8 cellular contexts compared by ENCODE assay signal in genomic region chr11:96259053-96259837, GRCh38.
A peak's percentile ranks its signal among the peaks of the same experiment; 100 is the strongest.
DNase-seq lines count a peak whose midpoint lies in the region; ATAC-seq and TF ChIP-seq lines count a peak whose summit lies in the region.

No MANE protein-coding gene starts in this region.

- H3K9me3 ChIP-seq in HCT116 (ENCODE audit: control insufficient read depth in 1 of 2, insufficient read depth in 1 of 2, low read depth in 1 of 2, low read length in 2 of 2) (no peaks in the 10 kb centered on the region), T-helper 17 cell (ENCODE audit: control insufficient read depth, low read length, poor library complexity, severe bottlenecking) (no peaks in the 10 kb centered on the region), smooth muscle cell (replicated peaks; ENCODE audit: low read depth) (no peaks in the 10 kb centered on the region)

- peaks cover 27% of the 10 kb centered on the region for H3F3A ChIP-seq in smooth muscle cell (ENCODE audit: low read depth)

- no peaks in the 10 kb centered on the region for H3K9me2 ChIP-seq in HCT116 (ENCODE audit: insufficient read depth)

- peak overlapping the region; percentile 77 for H3K4me3 Mint-ChIP-seq in T-helper 17 cell

- H3K27ac ChIP-seq in HCT116 (ENCODE audit: low read depth, low read length) (no peak overlapping the region), smooth muscle cell (ENCODE audit: low read depth) (peak overlapping the region; percentile 91)

- RAD21 ChIA-PET in HCT116 (lab: Charles Lee; ENCODE audit: low non-redundant PET in 1 of 2, low total read pairs in 2 of 2, uncharacterized antibody in 2 of 2, unreplicated experiment in 2 of 2): no interaction called here

- H3K4me1 Mint-ChIP-seq in T-helper 17 cell: peaks cover 59% of the 10 kb centered on the region

- H3K79me2 ChIP-seq in HCT116 (ENCODE audit: insufficient read depth, low read length) (no peaks in the 10 kb centered on the region), smooth muscle cell (ENCODE audit: low read depth) (peaks cover 74% of the 10 kb centered on the region)

- intact Hi-C loops in HCT116 (cut with micrococcal nuclease): no loop called here

- no peaks in the 10 kb centered on the region for H3K27me3 Mint-ChIP-seq in T-helper 17 cell

- no peak for DNase-seq in HCT116 (ENCODE audit: low read depth, low spot score)
- DNase-seq in T-helper 17 cell: no peak
- DNase-seq in foreskin fibroblast: peak; percentile 75 to 86
- no peak for DNase-seq in smooth muscle cell (lab: John Stamatoyannopoulos, UW; ENCODE audit: unreplicated experiment)
- DNase-seq in DMS114 treated with DMSO at 0.1 percent for 48 hours (lab: John Stamatoyannopoulos, UW; ENCODE audit: unreplicated experiment): no peak

- H3K9ac ChIP-seq in HCT116 (ENCODE audit: low read length) (no peak overlapping the region; the same call in 1 of the 2 replicates), smooth muscle cell (ENCODE audit: low read depth) (peak overlapping the region; percentile 11)

- H3K4me1 ChIP-seq in HCT116 (ENCODE audit: control insufficient read depth in 1 of 2, insufficient read depth in 2 of 2, low read length in 2 of 2) (peaks cover 7 to 32% of the 10 kb centered on the region in 2 experiments; a peak in 3 of 4 replicates), smooth muscle cell (ENCODE audit: low read depth) (peaks cover 48% of the 10 kb centered on the region)

- TF ChIP-seq CTCF in HCT116 (IDR thresholded peaks at IDR 0.05 in 2 of 3, conservative IDR thresholded peaks at IDR 0.05 in 1 of 3; ENCODE audit: borderline replicate concordance in 1 of 3, insufficient read depth in 1 of 3, low read depth in 2 of 3, low read length in 2 of 3) (no peak), foreskin fibroblast (IDR thresholded peaks at IDR 0.05; ENCODE audit: low read depth, low read length) (no peak), smooth muscle cell (IDR thresholded peaks at IDR 0.05; ENCODE audit: borderline replicate concordance, insufficient read depth, poor library complexity, severe bottlenecking) (no peak)

- H3K36me3 ChIP-seq in HCT116 (ENCODE audit: control insufficient read depth in 1 of 2, insufficient read depth in 2 of 2, low read length in 2 of 2): no peaks in the 10 kb centered on the region
- no peaks in the 10 kb centered on the region for H3K36me3 ChIP-seq in smooth muscle cell (ENCODE audit: low read depth)

- 0 out of 2 replicates have a peak, but pooled peaks have one; percentile 7 for TF ChIP-seq RAD21 in HCT116 (IDR thresholded peaks at IDR 0.05; ENCODE audit: low read depth)

- BruUV-seq in HCT116 (replicated peaks; lab: Mats Ljungman, UMichigan): no TSS peak

- CTCF ChIA-PET in HCT116 (lab: Charles Lee): interaction anchor here (0.6 kb wide), 1 partner anchor 84 kb away, joined by 3 read pairs; the partner anchor contains the start of gene MAML2

- no peak for TF ChIP-seq POLR2A in HCT116 (IDR thresholded peaks at IDR 0.05; ENCODE audit: borderline replicate concordance, extremely low read depth, insufficient read depth, insufficient read length)

- peaks cover 3% of the 10 kb centered on the region for H3K36me3 Mint-ChIP-seq in T-helper 17 cell (ENCODE audit: low read depth)

- H3K27me3 ChIP-seq in HCT116 (ENCODE audit: insufficient read depth, low read length): no peaks in the 10 kb centered on the region
- H3K27me3 ChIP-seq in smooth muscle cell (ENCODE audit: low read depth): no peaks in the 10 kb centered on the region

- ATAC-seq in HCT116: peak; percentile 78
- ATAC-seq in T-helper 17 cell: no peak
- ATAC-seq in GM18502 (IDR thresholded peaks at IDR 0.05; ENCODE audit: poor library complexity, unreplicated experiment): no peak
- no peak for ATAC-seq in HG02798 (IDR thresholded peaks at IDR 0.05; ENCODE audit: poor library complexity, unreplicated experiment)
- no peak for ATAC-seq in HG03439 (IDR thresholded peaks at IDR 0.05; ENCODE audit: unreplicated experiment)

- H3K4me3 ChIP-seq in HCT116 (replicated peaks in 1 of 2; ENCODE audit: low read depth in 1 of 2, low read length in 2 of 2) (peak overlapping the region in 1 of 2 experiments; percentile 1; a peak in 1 of 4 replicates), foreskin fibroblast (ENCODE audit: low read depth in 1 of 2, low read length in 2 of 2) (peak overlapping the region in 1 of 2 donors; percentile 2), smooth muscle cell (no peak overlapping the region)

- 50% methylated on average over 4 of the region's 4 CpGs for WGBS in smooth muscle cell (ENCODE audit: low lambda C conversion rate)

- POLR2A ChIA-PET in HCT116 (lab: Charles Lee): no interaction called here

- H4K20me1 ChIP-seq in HCT116 (ENCODE audit: insufficient read depth) (no peaks in the 10 kb centered on the region), smooth muscle cell (ENCODE audit: low read depth) (no peaks in the 10 kb centered on the region)

- H3K4me2 ChIP-seq in HCT116 (ENCODE audit: low read length): peak overlapping the region; percentile 53
- peak overlapping the region; percentile 65 for H3K4me2 ChIP-seq in smooth muscle cell

- no peak overlapping the region for H2AFZ ChIP-seq in HCT116 (ENCODE audit: low read depth, low read length, poor library complexity, severe bottlenecking)
- no peak overlapping the region for H2AFZ ChIP-seq in smooth muscle cell (ENCODE audit: low read depth)

- peak overlapping the region; percentile 96 for H3K27ac Mint-ChIP-seq in T-helper 17 cell

TF ChIP-seq in HCT116, 20 proteins besides CTCF, POLR2A, EP300 and RAD21:
- TF ChIP-seq SIN3A (IDR thresholded peaks at IDR 0.05; ENCODE audit: low read depth) (no peak), SRF (IDR thresholded peaks at IDR 0.05; ENCODE audit: low read depth) (0 out of 2 replicates have a peak, but pooled peaks have one; percentile 15), ZFX (IDR thresholded peaks at IDR 0.05) (no peak), FOSL1 (IDR thresholded peaks at IDR 0.05; ENCODE audit: low read depth) (peak; percentile 71), ELF1 (IDR thresholded peaks at IDR 0.05; ENCODE audit: borderline replicate concordance, low read depth) (no peak), JUND (IDR thresholded peaks at IDR 0.05) (peak; percentile 62), CBX3 (IDR thresholded peaks at IDR 0.05; ENCODE audit: low read depth) (0 out of 2 replicates have a peak, but pooled peaks have one; percentile 24), TCF7L2 (IDR thresholded peaks at IDR 0.05; ENCODE audit: borderline replicate concordance, extremely low read depth, insufficient read depth, insufficient read length) (no peak), YY1 (IDR thresholded peaks at IDR 0.05; ENCODE audit: extremely low read depth, insufficient replicate concordance, low read depth, low read length) (no peak), SP1 (IDR thresholded peaks at IDR 0.05; ENCODE audit: low read depth) (peak; percentile 47; the same call in 1 of the 2 replicates)
- TF ChIP-seq, protein P1, sequence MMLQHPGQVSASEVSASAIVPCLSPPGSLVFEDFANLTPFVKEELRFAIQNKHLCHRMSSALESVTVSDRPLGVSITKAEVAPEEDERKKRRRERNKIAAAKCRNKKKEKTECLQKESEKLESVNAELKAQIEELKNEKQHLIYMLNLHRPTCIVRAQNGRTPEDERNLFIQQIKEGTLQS (IDR thresholded peaks at IDR 0.05): no peak

Comparison
In these comparisons a context has a peak if more than half of its experiments do, and no peak if none do; other contexts are left out.
1. DNase-seq: peak in foreskin fibroblast (2 of 2); none in HCT116 (single experiment), T-helper 17 cell (0 of 3), smooth muscle cell (single experiment) and DMS114 treated with DMSO at 0.1 percent for 48 hours (single experiment).